ENCODE assay signal across 8 cellular contexts in genomic region chr5:71455427-71456361, GRCh38. TPM values are rescaled to one million over a fixed set of nuclear protein-coding genes. Genes with fewer than 3 reads are reported as not detected.
A peak's percentile ranks its signal among the peaks of the same experiment; 100 is the strongest.
DNase-seq lines count a peak whose midpoint lies in the region; ATAC-seq and TF ChIP-seq lines count a peak whose summit lies in the region.

Gene BDP1, plus strand, starts transcription at chr5:71455651. Its CDS starts 227 bp downstream, at chr5:71455878.

- under 1% methylated on average over 50 of the region's 50 CpGs for WGBS in right cardiac atrium

- H3K27ac ChIP-seq in ascending aorta (peak within 1 kb of the TSS; percentile 90 to 92), right cardiac atrium (ENCODE audit: low read length) (peak within 1 kb of the TSS; percentile 82), uterus (peak within 1 kb of the TSS; percentile 86 to 91)

- intact Hi-C loops in ascending aorta (cut with DNase I) (loop anchor here (2.0 kb wide), 1 partner anchor 131 kb away; the partner anchor contains the start of gene MCCC2), right cardiac atrium (cut with DNase I) (no loop called here), uterus (cut with DNase I; ENCODE audit: low total_unique reads) (no loop called here)

- peaks cover 2% of the 10 kb centered on the region for H3K27me3 Mint-ChIP-seq in T-helper 2 cell treated with Interferon-gamma antibody and Interleukin-4, amounts not matched to agents 5 μg/mL and 100 μg/mL, for 36 hours (ENCODE audit: low read depth)

- H3K9me3 ChIP-seq in ascending aorta, result no peaks in the 10 kb centered on the region
- H3K9me3 ChIP-seq in right cardiac atrium (ENCODE audit: control insufficient read depth, low read length), result no peaks in the 10 kb centered on the region
- no peaks in the 10 kb centered on the region for H3K9me3 ChIP-seq in uterus

- no peaks in the 10 kb centered on the region for H3K9me3 Mint-ChIP-seq in T-helper 2 cell treated with Interferon-gamma antibody and Interleukin-4, amounts not matched to agents 5 μg/mL and 100 μg/mL, for 36 hours

- H3K4me3 ChIP-seq in ascending aorta, result peak within 1 kb of the TSS; percentile 79 to 85
- H3K4me3 ChIP-seq in right cardiac atrium (ENCODE audit: low read length), result peak within 1 kb of the TSS; percentile 83
- H3K4me3 ChIP-seq in uterus, result peak within 1 kb of the TSS; percentile 81 to 93

- peaks cover 22% of the 10 kb centered on the region for H3K36me3 Mint-ChIP-seq in T-helper 2 cell treated with Interferon-gamma antibody and Interleukin-4, amounts not matched to agents 5 μg/mL and 100 μg/mL, for 36 hours (ENCODE audit: low read depth)

- H3K27me3 ChIP-seq in ascending aorta (no peaks in the 10 kb centered on the region), right cardiac atrium (ENCODE audit: control insufficient read depth, insufficient read depth) (no peaks in the 10 kb centered on the region), uterus (no peaks in the 10 kb centered on the region)

- DNase-seq in NCI-H1930 (lab: John Stamatoyannopoulos, UW) (peak; percentile 81 to 83), ascending aorta (ENCODE audit: low spot score in 2 of 2) (peak; percentile 87 to 98), right cardiac atrium (peak; percentile 96 to 99 (median 98)), pulmonary artery endothelial cell (ENCODE audit: low read depth, low spot score) (peak; percentile 79), uterus (peak; percentile 96 to 97)
- peak; percentile 95 for DNase-seq in T-helper 2 cell treated with Interferon-gamma antibody and Interleukin-4, amounts not matched to agents 5 μg/mL and 100 μg/mL, for 36 hours (ENCODE audit: low spot score)

- H3K27ac Mint-ChIP-seq in T-helper 2 cell treated with Interferon-gamma antibody and Interleukin-4, amounts not matched to agents 5 μg/mL and 100 μg/mL, for 36 hours, result peak within 1 kb of the TSS; percentile 100

- TF ChIP-seq POLR2A in GM18505 (IDR thresholded peaks at IDR 0.05; ENCODE audit: borderline replicate concordance, extremely low read depth, insufficient read depth, insufficient read length), result peak; percentile 82
- TF ChIP-seq POLR2A in uterus (IDR thresholded peaks at IDR 0.05), result peak; percentile 22 to 58

- H3K36me3 ChIP-seq in ascending aorta (peaks cover 14 to 22% of the 10 kb centered on the region in 2 donors), uterus (no peaks in the 10 kb centered on the region)

- TF ChIP-seq CTCF in ascending aorta (IDR thresholded peaks at IDR 0.05) (peak in 1 of 3 experiments; percentile 30), uterus (IDR thresholded peaks at IDR 0.05) (peak in 3 of 4 experiments; percentile 7 to 21 (median 8))

- peaks cover 19% of the 10 kb centered on the region for H3K4me1 Mint-ChIP-seq in T-helper 2 cell treated with Interferon-gamma antibody and Interleukin-4, amounts not matched to agents 5 μg/mL and 100 μg/mL, for 36 hours (ENCODE audit: low read depth)

- peak within 1 kb of the TSS; percentile 99 for H3K4me3 Mint-ChIP-seq in T-helper 2 cell treated with Interferon-gamma antibody and Interleukin-4, amounts not matched to agents 5 μg/mL and 100 μg/mL, for 36 hours

- ATAC-seq in GM18505 (IDR thresholded peaks at IDR 0.05; ENCODE audit: unreplicated experiment) (peak; percentile 95), HG02973 (IDR thresholded peaks at IDR 0.05; ENCODE audit: unreplicated experiment) (peak; percentile 83), right cardiac atrium (peak; percentile 99)

- H3K4me1 ChIP-seq in ascending aorta (peaks cover 0 to 9% of the 10 kb centered on the region in 2 donors), right cardiac atrium (ENCODE audit: control insufficient read depth, insufficient read depth, low read length) (peaks cover 2% of the 10 kb centered on the region), uterus (no peaks in the 10 kb centered on the region)

RNA-seq across cellular contexts. Expression of gene BDP1, which starts in this region (rescaled TPM):
- total RNA-seq in ascending aorta, result 25.0 TPM
- 10 to 100 TPM; 13.5 to 18.0 (median 15.0) TPM for total RNA-seq in right cardiac atrium
- 9.2 TPM for polyA plus RNA-seq in right cardiac atrium
- 25.8 and 36.6 TPM in 2 replicates for total RNA-seq in pulmonary artery endothelial cell
- total RNA-seq in uterus, result 10 to 100 TPM; 17.9 to 68.9 (median 30.7) TPM

Comparison
In these comparisons a context has a peak if more than half of its experiments do, and no peak if none do; other contexts are left out.
1. Peak in every context shown above with its lines: DNase-seq, ATAC-seq, H3K4me3 ChIP-seq and H3K27ac ChIP-seq.